ENCODE assay signal across 9 cellular contexts in genomic region chr10:132961-133898, GRCh38. TPM values are rescaled to one million over a fixed set of nuclear protein-coding genes. Genes with fewer than 3 reads are reported as not detected.
DNase-seq lines count a peak whose midpoint lies in the region; FAIRE-seq and TF ChIP-seq lines count a peak whose summit lies in the region.
"Had no signal": no experiment of that assay in that cellular context is flagged by ENCODE, and none has a peak within 500 bp of the region (broad histone marks: within the 10 kb centered on the region; RNA-seq: fewer than 3 reads in every experiment).

No MANE protein-coding gene starts in this region.

- no peak for FAIRE-seq in frontal cortex (lab: Jason Lieb, UNC)

- intact Hi-C loops in activated T-helper 2 cell treated with anti-CD3 and anti-CD28 coated beads, Interferon-gamma antibody, Interleukin-2, Interleukin-4, amounts not matched to agents 10 μg/mL and 5 μg/mL and 100 μg/mL, durations not matched to agents 14 hours and 24 hours and 36 hours (cut with micrococcal nuclease), result no loop called here

- H3K36me3 ChIP-seq in ACC112 (ENCODE audit: insufficient read depth, low read length), result no peaks in the 10 kb centered on the region

- H2AFZ ChIP-seq in ACC112 (ENCODE audit: low read length, unreplicated experiment), result no peak overlapping the region

- no peak for TF ChIP-seq CTCF in GM10248 (IDR thresholded peaks at IDR 0.05; ENCODE audit: control extremely low read depth, extremely low read depth, low read depth, missing control alignments)

- H3K79me2 ChIP-seq in ACC112 (ENCODE audit: control insufficient read depth, insufficient read depth, low read length, unreplicated experiment), result peaks cover 47% of the 10 kb centered on the region

- peak overlapping the region; percentile 97 for H3K4me3 ChIP-seq in ACC112 (ENCODE audit: low read depth, low read length)

- peak; percentile 80 for DNase-seq in HCEC 1CT
- no peak for DNase-seq in activated T-helper 2 cell treated with anti-CD3 and anti-CD28 coated beads, Interferon-gamma antibody, Interleukin-2, Interleukin-4, amounts not matched to agents 10 μg/mL and 5 μg/mL and 100 μg/mL, durations not matched to agents 14 hours and 24 hours and 36 hours (ENCODE audit: low spot score)
- peak; percentile 9 for DNase-seq in inferior parietal cortex (ENCODE audit: extremely low spot score)
- no peak for DNase-seq in NCI-H748 treated with DMSO at 0.1 percent for 48 hours (lab: John Stamatoyannopoulos, UW)
- DNase-seq in frontal cortex (ENCODE audit: low spot score in 2 of 2), result no peak
- no peak for DNase-seq in GM10248 (ENCODE audit: extremely low spot score)
- no peak for DNase-seq in substantia nigra (lab: John Stamatoyannopoulos, UW)
- DNase-seq: T1000 had no signal

- no peaks in the 10 kb centered on the region for H3K36me3 Mint-ChIP-seq in activated T-helper 2 cell treated with anti-CD3 and anti-CD28 coated beads, Interferon-gamma antibody, Interleukin-2, Interleukin-4, amounts not matched to agents 10 μg/mL and 5 μg/mL and 100 μg/mL, durations not matched to agents 14 hours and 24 hours and 36 hours (ENCODE audit: low read depth)

- H3K27me3 Mint-ChIP-seq in activated T-helper 2 cell treated with anti-CD3 and anti-CD28 coated beads, Interferon-gamma antibody, Interleukin-2, Interleukin-4, amounts not matched to agents 10 μg/mL and 5 μg/mL and 100 μg/mL, durations not matched to agents 14 hours and 24 hours and 36 hours (ENCODE audit: low read depth), result peaks cover 7% of the 10 kb centered on the region

- POLR2A ChIA-PET in GM10248 (lab: Yijun Ruan, JAX), result no interaction called here

- H3K4me1 ChIP-seq in ACC112 (ENCODE audit: control insufficient read depth, insufficient read depth, low read length, unreplicated experiment), result peaks cover 37% of the 10 kb centered on the region

- peaks cover 29% of the 10 kb centered on the region for H3K4me1 Mint-ChIP-seq in activated T-helper 2 cell treated with anti-CD3 and anti-CD28 coated beads, Interferon-gamma antibody, Interleukin-2, Interleukin-4, amounts not matched to agents 10 μg/mL and 5 μg/mL and 100 μg/mL, durations not matched to agents 14 hours and 24 hours and 36 hours (ENCODE audit: low read depth)

- peak overlapping the region; percentile 78 for H3K4me3 Mint-ChIP-seq in activated T-helper 2 cell treated with anti-CD3 and anti-CD28 coated beads, Interferon-gamma antibody, Interleukin-2, Interleukin-4, amounts not matched to agents 10 μg/mL and 5 μg/mL and 100 μg/mL, durations not matched to agents 14 hours and 24 hours and 36 hours (ENCODE audit: low read depth)

- H3K27ac ChIP-seq in ACC112 (ENCODE audit: low read depth, low read length) (peak overlapping the region; percentile 24), substantia nigra (ENCODE audit: low read depth, low read length, poor library complexity, severe bottlenecking) (no peak overlapping the region)

- H3K27ac Mint-ChIP-seq in activated T-helper 2 cell treated with anti-CD3 and anti-CD28 coated beads, Interferon-gamma antibody, Interleukin-2, Interleukin-4, amounts not matched to agents 10 μg/mL and 5 μg/mL and 100 μg/mL, durations not matched to agents 14 hours and 24 hours and 36 hours, result peak overlapping the region; percentile 71

- CTCF ChIA-PET in GM10248 (lab: Yijun Ruan, JAX), result interaction anchor here (0.7 kb wide), 1 partner anchor 8 kb away, joined by 3 read pairs; no protein-coding TSS in a partner anchor

- H3K27me3 ChIP-seq in ACC112 (ENCODE audit: insufficient read depth, low read length), result no peaks in the 10 kb centered on the region

- H3K9me3 Mint-ChIP-seq in activated T-helper 2 cell treated with anti-CD3 and anti-CD28 coated beads, Interferon-gamma antibody, Interleukin-2, Interleukin-4, amounts not matched to agents 10 μg/mL and 5 μg/mL and 100 μg/mL, durations not matched to agents 14 hours and 24 hours and 36 hours, result no peaks in the 10 kb centered on the region

RNA-seq across cellular contexts. Expression of gene ZMYND11, which starts 2.0 kb away (rescaled TPM):
- 28.3 and 30.6 TPM in 2 replicates for total RNA-seq in activated T-helper 2 cell treated with anti-CD3 and anti-CD28 coated beads, Interferon-gamma antibody, Interleukin-2, Interleukin-4, amounts not matched to agents 10 μg/mL and 5 μg/mL and 100 μg/mL, durations not matched to agents 14 hours and 24 hours and 36 hours
- total RNA-seq in frontal cortex, result 179 TPM

Comparison
In these comparisons a context has a peak if more than half of its experiments do, and no peak if none do; other contexts are left out.
1. DNase-seq: peak in HCEC 1CT (single experiment) and inferior parietal cortex (single experiment); none in activated T-helper 2 cell treated with anti-CD3 and anti-CD28 coated beads, Interferon-gamma antibody, Interleukin-2, Interleukin-4, amounts not matched to agents 10 μg/mL and 5 μg/mL and 100 μg/mL, durations not matched to agents 14 hours and 24 hours and 36 hours (single experiment), NCI-H748 treated with DMSO at 0.1 percent for 48 hours (single experiment), frontal cortex (0 of 2), GM10248 (single experiment) and substantia nigra (0 of 49).